In the genomic region with DNA sequence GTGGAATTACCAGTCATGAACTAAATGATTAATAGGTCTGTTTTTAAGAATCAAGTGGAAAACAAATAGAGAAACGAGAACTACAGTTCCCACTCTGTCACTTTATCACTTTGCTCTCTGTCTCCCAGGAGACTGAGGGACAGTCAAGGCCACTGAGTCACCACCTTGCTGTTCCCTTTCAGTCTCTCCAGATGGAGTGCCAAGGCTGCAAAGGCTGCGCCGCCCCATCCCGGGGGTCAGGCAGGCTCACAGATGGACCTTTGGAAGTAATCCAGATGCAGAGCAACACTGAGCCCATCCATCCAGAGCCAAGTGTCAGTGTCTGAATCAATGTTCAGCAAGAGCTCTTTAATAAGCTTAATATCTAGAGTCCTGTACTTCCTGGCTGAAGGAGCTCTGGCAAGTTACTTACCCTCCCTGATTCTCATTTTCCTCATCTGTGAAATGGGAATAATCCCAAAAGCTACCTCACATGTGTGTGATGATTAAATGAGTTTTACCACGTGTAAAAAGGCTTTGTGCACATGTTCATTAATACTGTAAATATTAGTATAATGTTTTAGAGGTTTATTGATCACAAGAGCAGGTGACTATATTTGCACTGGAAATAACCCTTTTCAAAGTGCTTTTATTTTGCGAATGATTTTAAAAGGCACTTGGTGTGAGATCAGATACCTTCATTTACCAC, we compare ENCODE assay signal across 2 cellular contexts.
A peak's percentile ranks its signal among the peaks of the same experiment; 100 is the strongest.
TF ChIP-seq lines count a peak whose summit lies in the region.

No MANE protein-coding gene starts in this region.

TF ChIP-seq in H1, 55 proteins besides CTCF, POLR2A, EP300 and RAD21:
- TF ChIP-seq, protein P1, sequence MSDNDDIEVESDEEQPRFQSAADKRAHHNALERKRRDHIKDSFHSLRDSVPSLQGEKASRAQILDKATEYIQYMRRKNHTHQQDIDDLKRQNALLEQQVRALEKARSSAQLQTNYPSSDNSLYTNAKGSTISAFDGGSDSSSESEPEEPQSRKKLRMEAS (IDR thresholded peaks at IDR 0.05), result no peak
- TF ChIP-seq MAFK (IDR thresholded peaks at IDR 0.05; ENCODE audit: low read depth, low read length) (no peak), CBX5 (IDR thresholded peaks at IDR 0.05; ENCODE audit: low read depth, low read length) (no peak), RXRA (IDR thresholded peaks at IDR 0.05; ENCODE audit: insufficient read depth, low read depth, low read length) (no peak), CHD1 (IDR thresholded peaks at IDR 0.05; ENCODE audit: low read depth, low read length) (no peak), NRF1 (IDR thresholded peaks at IDR 0.05; ENCODE audit: low read depth, low read length) (no peak), TEAD4 (IDR thresholded peaks at IDR 0.05; ENCODE audit: low read depth, low read length) (no peak), ASH2L (IDR thresholded peaks at IDR 0.05; ENCODE audit: low read length) (no peak), JUN (IDR thresholded peaks at IDR 0.05; ENCODE audit: low read depth, low read length) (no peak), SP2 (IDR thresholded peaks at IDR 0.05; ENCODE audit: low read length) (no peak), FOSL1 (IDR thresholded peaks at IDR 0.05; ENCODE audit: insufficient read depth, low read depth, low read length) (no peak), BRCA1 (IDR thresholded peaks at IDR 0.05; ENCODE audit: low read depth, low read length) (no peak), GABPA (IDR thresholded peaks at IDR 0.05; ENCODE audit: borderline replicate concordance, insufficient read depth, low read length) (no peak), KDM1A (IDR thresholded peaks at IDR 0.05; ENCODE audit: borderline replicate concordance, low read length) (no peak), RNF2 (IDR thresholded peaks at IDR 0.05; ENCODE audit: borderline replicate concordance, low read depth, low read length, missing control alignments, poor library complexity, severe bottlenecking) (no peak), SIX5 (IDR thresholded peaks at IDR 0.05; ENCODE audit: low read depth, low read length) (no peak)
- TF ChIP-seq, protein P2, sequence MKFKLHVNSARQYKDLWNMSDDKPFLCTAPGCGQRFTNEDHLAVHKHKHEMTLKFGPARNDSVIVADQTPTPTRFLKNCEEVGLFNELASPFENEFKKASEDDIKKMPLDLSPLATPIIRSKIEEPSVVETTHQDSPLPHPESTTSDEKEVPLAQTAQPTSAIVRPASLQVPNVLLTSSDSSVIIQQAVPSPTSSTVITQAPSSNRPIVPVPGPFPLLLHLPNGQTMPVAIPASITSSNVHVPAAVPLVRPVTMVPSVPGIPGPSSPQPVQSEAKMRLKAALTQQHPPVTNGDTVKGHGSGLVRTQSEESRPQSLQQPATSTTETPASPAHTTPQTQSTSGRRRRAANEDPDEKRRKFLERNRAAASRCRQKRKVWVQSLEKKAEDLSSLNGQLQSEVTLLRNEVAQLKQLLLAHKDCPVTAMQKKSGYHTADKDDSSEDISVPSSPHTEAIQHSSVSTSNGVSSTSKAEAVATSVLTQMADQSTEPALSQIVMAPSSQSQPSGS (IDR thresholded peaks at IDR 0.05; ENCODE audit: low read length), result no peak
TF ChIP-seq in H1: peak in this region for 0.

TF ChIP-seq in HepG2, 621 proteins besides CTCF, POLR2A, EP300 and RAD21:
- TF ChIP-seq ZNF670 (CRISPR knock-in tag; IDR thresholded peaks at IDR 0.05; ENCODE audit: borderline replicate concordance), result no peak
- TF ChIP-seq, protein P3, sequence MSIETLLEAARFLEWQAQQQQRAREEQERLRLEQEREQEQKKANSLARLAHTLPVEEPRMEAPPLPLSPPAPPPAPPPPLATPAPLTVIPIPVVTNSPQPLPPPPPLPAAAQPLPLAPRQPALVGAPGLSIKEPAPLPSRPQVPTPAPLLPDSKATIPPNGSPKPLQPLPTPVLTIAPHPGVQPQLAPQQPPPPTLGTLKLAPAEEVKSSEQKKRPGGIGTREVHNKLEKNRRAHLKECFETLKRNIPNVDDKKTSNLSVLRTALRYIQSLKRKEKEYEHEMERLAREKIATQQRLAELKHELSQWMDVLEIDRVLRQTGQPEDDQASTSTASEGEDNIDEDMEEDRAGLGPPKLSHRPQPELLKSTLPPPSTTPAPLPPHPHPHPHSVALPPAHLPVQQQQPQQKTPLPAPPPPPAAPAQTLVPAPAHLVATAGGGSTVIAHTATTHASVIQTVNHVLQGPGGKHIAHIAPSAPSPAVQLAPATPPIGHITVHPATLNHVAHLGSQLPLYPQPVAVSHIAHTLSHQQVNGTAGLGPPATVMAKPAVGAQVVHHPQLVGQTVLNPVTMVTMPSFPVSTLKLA (IDR thresholded peaks at IDR 0.05), result peak; percentile 93
